1 cellular context compared by ENCODE assay signal in the genomic region with DNA sequence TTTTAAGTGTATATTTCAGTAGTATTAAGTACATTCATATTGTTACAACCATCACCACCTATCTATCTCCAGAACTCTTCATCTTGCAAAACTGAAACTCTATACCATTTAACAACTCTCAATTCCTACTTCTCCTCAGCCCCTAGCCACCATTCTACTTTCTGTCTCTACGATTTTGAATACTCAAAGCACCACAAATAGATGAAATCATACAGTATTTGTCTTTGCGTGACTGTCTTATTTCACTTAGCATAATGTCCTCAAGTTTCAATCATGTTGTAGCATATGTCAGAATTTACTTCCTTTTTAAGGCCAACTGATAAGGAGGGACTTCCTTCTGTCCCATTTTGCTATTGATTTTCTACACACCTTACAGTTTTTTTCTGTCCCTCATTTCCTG.
TF ChIP-seq lines count a peak whose summit lies in the region.

No MANE protein-coding gene starts in this region.

TF ChIP-seq in GM12878, 131 proteins besides CTCF, POLR2A, EP300 and RAD21 (continued from another document and continues in another):
- TF ChIP-seq CREB1 (IDR thresholded peaks at IDR 0.05; ENCODE audit: low read depth) (peak; percentile 77), SPI1 (IDR thresholded peaks at IDR 0.05; ENCODE audit: borderline replicate concordance, insufficient read depth, low read depth, low read length) (peak; percentile 79), MYC (IDR thresholded peaks at IDR 0.05; ENCODE audit: insufficient read depth, insufficient read length, insufficient replicate concordance, low read length, severe bottlenecking) (no peak), HDAC2 (IDR thresholded peaks at IDR 0.05) (no peak), ZBED1 (IDR thresholded peaks at IDR 0.05; ENCODE audit: borderline replicate concordance) (peak; percentile 89; the same call in 1 of the 2 replicates), SREBF1 (IDR thresholded peaks at IDR 0.05; ENCODE audit: low read length) (no peak), CHD1 (IDR thresholded peaks at IDR 0.05; ENCODE audit: low read depth, low read length) (no peak), FOXK2 (IDR thresholded peaks at IDR 0.05) (no peak), PML (IDR thresholded peaks at IDR 0.05; ENCODE audit: low read length) (peak; percentile 36; the same call in 1 of the 2 replicates), BHLHE40 (IDR thresholded peaks at IDR 0.05; ENCODE audit: borderline replicate concordance in 1 of 2, low read depth in 2 of 2, low read length in 1 of 2) (peak in 1 of 2 experiments; percentile 62; a peak in 2 of 4 replicates), MTA2 (IDR thresholded peaks at IDR 0.05; ENCODE audit: low read depth) (peak; percentile 96), KAT2A (conservative IDR thresholded peaks at IDR 0.05; ENCODE audit: control insufficient read depth, low read depth, low read length) (no peak), IRF4 (IDR thresholded peaks at IDR 0.05; ENCODE audit: low read depth, low read length) (peak; percentile 60; the same call in 1 of the 2 replicates), ZNF217 (IDR thresholded peaks at IDR 0.05) (peak; percentile 83; the same call in 1 of the 2 replicates), ZSCAN29 (IDR thresholded peaks at IDR 0.05) (no peak), NBN (IDR thresholded peaks at IDR 0.05) (peak; percentile 69), MEF2B (IDR thresholded peaks at IDR 0.05; ENCODE audit: partially characterized antibody, poor library complexity, severe bottlenecking) (peak; percentile 69), RFX5 (IDR thresholded peaks at IDR 0.05; ENCODE audit: low read depth, low read length) (no peak), RUNX3 (IDR thresholded peaks at IDR 0.05; ENCODE audit: low read length) (peak; percentile 92), ZZZ3 (IDR thresholded peaks at IDR 0.05; ENCODE audit: control insufficient read depth, insufficient read length, low read depth) (no peak), CBFB (IDR thresholded peaks at IDR 0.05; ENCODE audit: low read depth) (peak; percentile 48; the same call in 1 of the 2 replicates), CHD2 (IDR thresholded peaks at IDR 0.05; ENCODE audit: borderline replicate concordance, low read depth, low read length) (no peak), BMI1 (IDR thresholded peaks at IDR 0.05; ENCODE audit: borderline replicate concordance) (peak; percentile 68), FOS (IDR thresholded peaks at IDR 0.05; ENCODE audit: borderline replicate concordance, extremely low read depth, insufficient read length) (no peak), MTA3 (IDR thresholded peaks at IDR 0.05; ENCODE audit: borderline replicate concordance, low read length) (no peak), GABPA (IDR thresholded peaks at IDR 0.05; ENCODE audit: low read depth) (peak; percentile 76), CREM (IDR thresholded peaks at IDR 0.05; ENCODE audit: low read depth) (peak; percentile 78), ATF7 (IDR thresholded peaks at IDR 0.05; ENCODE audit: low read depth) (peak; percentile 95), GATAD2B (conservative IDR thresholded peaks at IDR 0.05; ENCODE audit: low read depth) (no peak), NFXL1 (IDR thresholded peaks at IDR 0.05; ENCODE audit: borderline replicate concordance) (no peak), BCL11A (IDR thresholded peaks at IDR 0.05; ENCODE audit: low read depth, low read length) (peak; percentile 77), ZNF207 (IDR thresholded peaks at IDR 0.05; ENCODE audit: borderline replicate concordance) (no peak), NR2C1 (IDR thresholded peaks at IDR 0.05) (no peak), EED (IDR thresholded peaks at IDR 0.05; ENCODE audit: low read depth) (peak; percentile 77), POU2F2 (IDR thresholded peaks at IDR 0.05; ENCODE audit: borderline replicate concordance, low read depth, low read length) (peak; percentile 61; the same call in 1 of the 3 replicates), JUNB (IDR thresholded peaks at IDR 0.05) (peak; percentile 92), IKZF1 (conservative IDR thresholded peaks at IDR 0.05) (peak; percentile 51; the same call in 1 of the 2 replicates), ETV6 (conservative IDR thresholded peaks at IDR 0.05 in 1 of 2, IDR thresholded peaks at IDR 0.05 in 1 of 2; ENCODE audit: borderline replicate concordance in 1 of 2, low read depth in 1 of 2) (peak in 1 of 2 experiments; percentile 90; a peak in 1 of 4 replicates)
- TF ChIP-seq, protein P1, sequence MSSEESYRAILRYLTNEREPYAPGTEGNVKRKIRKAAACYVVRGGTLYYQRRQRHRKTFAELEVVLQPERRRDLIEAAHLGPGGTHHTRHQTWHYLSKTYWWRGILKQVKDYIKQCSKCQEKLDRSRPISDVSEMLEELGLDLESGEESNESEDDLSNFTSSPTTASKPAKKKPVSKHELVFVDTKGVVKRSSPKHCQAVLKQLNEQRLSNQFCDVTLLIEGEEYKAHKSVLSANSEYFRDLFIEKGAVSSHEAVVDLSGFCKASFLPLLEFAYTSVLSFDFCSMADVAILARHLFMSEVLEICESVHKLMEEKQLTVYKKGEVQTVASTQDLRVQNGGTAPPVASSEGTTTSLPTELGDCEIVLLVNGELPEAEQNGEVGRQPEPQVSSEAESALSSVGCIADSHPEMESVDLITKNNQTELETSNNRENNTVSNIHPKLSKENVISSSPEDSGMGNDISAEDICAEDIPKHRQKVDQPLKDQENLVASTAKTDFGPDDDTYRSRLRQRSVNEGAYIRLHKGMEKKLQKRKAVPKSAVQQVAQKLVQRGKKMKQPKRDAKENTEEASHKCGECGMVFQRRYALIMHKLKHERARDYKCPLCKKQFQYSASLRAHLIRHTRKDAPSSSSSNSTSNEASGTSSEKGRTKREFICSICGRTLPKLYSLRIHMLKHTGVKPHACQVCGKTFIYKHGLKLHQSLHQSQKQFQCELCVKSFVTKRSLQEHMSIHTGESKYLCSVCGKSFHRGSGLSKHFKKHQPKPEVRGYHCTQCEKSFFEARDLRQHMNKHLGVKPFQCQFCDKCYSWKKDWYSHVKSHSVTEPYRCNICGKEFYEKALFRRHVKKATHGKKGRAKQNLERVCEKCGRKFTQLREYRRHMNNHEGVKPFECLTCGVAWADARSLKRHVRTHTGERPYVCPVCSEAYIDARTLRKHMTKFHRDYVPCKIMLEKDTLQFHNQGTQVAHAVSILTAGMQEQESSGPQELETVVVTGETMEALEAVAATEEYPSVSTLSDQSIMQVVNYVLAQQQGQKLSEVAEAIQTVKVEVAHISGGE (CRISPR knock-in tag; IDR thresholded peaks at IDR 0.05): no peak
- TF ChIP-seq, protein P2, sequence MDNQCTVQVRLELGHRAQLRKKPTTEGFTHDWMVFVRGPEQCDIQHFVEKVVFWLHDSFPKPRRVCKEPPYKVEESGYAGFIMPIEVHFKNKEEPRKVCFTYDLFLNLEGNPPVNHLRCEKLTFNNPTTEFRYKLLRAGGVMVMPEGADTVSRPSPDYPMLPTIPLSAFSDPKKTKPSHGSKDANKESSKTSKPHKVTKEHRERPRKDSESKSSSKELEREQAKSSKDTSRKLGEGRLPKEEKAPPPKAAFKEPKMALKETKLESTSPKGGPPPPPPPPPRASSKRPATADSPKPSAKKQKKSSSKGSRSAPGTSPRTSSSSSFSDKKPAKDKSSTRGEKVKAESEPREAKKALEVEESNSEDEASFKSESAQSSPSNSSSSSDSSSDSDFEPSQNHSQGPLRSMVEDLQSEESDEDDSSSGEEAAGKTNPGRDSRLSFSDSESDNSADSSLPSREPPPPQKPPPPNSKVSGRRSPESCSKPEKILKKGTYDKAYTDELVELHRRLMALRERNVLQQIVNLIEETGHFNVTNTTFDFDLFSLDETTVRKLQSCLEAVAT (IDR thresholded peaks at IDR 0.05): peak; percentile 66; the same call in 1 of the 2 replicates
- TF ChIP-seq, protein P3, sequence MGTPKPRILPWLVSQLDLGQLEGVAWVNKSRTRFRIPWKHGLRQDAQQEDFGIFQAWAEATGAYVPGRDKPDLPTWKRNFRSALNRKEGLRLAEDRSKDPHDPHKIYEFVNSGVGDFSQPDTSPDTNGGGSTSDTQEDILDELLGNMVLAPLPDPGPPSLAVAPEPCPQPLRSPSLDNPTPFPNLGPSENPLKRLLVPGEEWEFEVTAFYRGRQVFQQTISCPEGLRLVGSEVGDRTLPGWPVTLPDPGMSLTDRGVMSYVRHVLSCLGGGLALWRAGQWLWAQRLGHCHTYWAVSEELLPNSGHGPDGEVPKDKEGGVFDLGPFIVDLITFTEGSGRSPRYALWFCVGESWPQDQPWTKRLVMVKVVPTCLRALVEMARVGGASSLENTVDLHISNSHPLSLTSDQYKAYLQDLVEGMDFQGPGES (IDR thresholded peaks at IDR 0.05): no peak
- TF ChIP-seq, protein P4, sequence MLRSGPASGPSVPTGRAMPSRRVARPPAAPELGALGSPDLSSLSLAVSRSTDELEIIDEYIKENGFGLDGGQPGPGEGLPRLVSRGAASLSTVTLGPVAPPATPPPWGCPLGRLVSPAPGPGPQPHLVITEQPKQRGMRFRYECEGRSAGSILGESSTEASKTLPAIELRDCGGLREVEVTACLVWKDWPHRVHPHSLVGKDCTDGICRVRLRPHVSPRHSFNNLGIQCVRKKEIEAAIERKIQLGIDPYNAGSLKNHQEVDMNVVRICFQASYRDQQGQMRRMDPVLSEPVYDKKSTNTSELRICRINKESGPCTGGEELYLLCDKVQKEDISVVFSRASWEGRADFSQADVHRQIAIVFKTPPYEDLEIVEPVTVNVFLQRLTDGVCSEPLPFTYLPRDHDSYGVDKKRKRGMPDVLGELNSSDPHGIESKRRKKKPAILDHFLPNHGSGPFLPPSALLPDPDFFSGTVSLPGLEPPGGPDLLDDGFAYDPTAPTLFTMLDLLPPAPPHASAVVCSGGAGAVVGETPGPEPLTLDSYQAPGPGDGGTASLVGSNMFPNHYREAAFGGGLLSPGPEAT (IDR thresholded peaks at IDR 0.05; ENCODE audit: low read depth): peak; percentile 68
- TF ChIP-seq, protein P5, sequence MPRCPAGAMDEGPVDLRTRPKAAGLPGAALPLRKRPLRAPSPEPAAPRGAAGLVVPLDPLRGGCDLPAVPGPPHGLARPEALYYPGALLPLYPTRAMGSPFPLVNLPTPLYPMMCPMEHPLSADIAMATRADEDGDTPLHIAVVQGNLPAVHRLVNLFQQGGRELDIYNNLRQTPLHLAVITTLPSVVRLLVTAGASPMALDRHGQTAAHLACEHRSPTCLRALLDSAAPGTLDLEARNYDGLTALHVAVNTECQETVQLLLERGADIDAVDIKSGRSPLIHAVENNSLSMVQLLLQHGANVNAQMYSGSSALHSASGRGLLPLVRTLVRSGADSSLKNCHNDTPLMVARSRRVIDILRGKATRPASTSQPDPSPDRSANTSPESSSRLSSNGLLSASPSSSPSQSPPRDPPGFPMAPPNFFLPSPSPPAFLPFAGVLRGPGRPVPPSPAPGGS (IDR thresholded peaks at IDR 0.05; ENCODE audit: borderline replicate concordance, insufficient read depth, low read depth, low read length, poor library complexity, severe bottlenecking): peak; percentile 64
- TF ChIP-seq, protein P6, sequence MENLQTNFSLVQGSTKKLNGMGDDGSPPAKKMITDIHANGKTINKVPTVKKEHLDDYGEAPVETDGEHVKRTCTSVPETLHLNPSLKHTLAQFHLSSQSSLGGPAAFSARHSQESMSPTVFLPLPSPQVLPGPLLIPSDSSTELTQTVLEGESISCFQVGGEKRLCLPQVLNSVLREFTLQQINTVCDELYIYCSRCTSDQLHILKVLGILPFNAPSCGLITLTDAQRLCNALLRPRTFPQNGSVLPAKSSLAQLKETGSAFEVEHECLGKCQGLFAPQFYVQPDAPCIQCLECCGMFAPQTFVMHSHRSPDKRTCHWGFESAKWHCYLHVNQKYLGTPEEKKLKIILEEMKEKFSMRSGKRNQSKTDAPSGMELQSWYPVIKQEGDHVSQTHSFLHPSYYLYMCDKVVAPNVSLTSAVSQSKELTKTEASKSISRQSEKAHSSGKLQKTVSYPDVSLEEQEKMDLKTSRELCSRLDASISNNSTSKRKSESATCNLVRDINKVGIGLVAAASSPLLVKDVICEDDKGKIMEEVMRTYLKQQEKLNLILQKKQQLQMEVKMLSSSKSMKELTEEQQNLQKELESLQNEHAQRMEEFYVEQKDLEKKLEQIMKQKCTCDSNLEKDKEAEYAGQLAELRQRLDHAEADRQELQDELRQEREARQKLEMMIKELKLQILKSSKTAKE (IDR thresholded peaks at IDR 0.05; ENCODE audit: low read depth, poor library complexity, severe bottlenecking): peak; percentile 51
- TF ChIP-seq, protein P7, sequence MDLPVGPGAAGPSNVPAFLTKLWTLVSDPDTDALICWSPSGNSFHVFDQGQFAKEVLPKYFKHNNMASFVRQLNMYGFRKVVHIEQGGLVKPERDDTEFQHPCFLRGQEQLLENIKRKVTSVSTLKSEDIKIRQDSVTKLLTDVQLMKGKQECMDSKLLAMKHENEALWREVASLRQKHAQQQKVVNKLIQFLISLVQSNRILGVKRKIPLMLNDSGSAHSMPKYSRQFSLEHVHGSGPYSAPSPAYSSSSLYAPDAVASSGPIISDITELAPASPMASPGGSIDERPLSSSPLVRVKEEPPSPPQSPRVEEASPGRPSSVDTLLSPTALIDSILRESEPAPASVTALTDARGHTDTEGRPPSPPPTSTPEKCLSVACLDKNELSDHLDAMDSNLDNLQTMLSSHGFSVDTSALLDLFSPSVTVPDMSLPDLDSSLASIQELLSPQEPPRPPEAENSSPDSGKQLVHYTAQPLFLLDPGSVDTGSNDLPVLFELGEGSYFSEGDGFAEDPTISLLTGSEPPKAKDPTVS (IDR thresholded peaks at IDR 0.05; ENCODE audit: low read depth, low read length): no peak
- TF ChIP-seq, protein P8, sequence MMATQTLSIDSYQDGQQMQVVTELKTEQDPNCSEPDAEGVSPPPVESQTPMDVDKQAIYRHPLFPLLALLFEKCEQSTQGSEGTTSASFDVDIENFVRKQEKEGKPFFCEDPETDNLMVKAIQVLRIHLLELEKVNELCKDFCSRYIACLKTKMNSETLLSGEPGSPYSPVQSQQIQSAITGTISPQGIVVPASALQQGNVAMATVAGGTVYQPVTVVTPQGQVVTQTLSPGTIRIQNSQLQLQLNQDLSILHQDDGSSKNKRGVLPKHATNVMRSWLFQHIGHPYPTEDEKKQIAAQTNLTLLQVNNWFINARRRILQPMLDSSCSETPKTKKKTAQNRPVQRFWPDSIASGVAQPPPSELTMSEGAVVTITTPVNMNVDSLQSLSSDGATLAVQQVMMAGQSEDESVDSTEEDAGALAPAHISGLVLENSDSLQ (IDR thresholded peaks at IDR 0.05): peak; percentile 79
